24 cellular contexts compared by ENCODE assay signal in genomic region chr6:163790296-163790840, GRCh38.
A peak's percentile ranks its signal among the peaks of the same experiment; 100 is the strongest.
DNase-seq lines count a peak whose midpoint lies in the region; ATAC-seq, FAIRE-seq and TF ChIP-seq lines count a peak whose summit lies in the region.
"Had no signal": no experiment of that assay in that cellular context is flagged by ENCODE, and none has a peak within 500 bp of the region (broad histone marks: within the 10 kb centered on the region; RNA-seq: fewer than 3 reads in every experiment).

No MANE protein-coding gene starts in this region.

- no peak for FAIRE-seq in K562 (lab: Jason Lieb, UNC)
- FAIRE-seq: H54 had no signal

- peak overlapping the region; percentile 54; the same call in 1 of the 2 replicates for H2AFZ ChIP-seq in K562 (ENCODE audit: low read depth, low read length)
- H2AFZ ChIP-seq: neural progenitor cell had no signal

- no peak for TF ChIP-seq EP300 in K562 (IDR thresholded peaks at IDR 0.05; ENCODE audit: low read length)

- CTCF ChIA-PET in K562 (lab: Yijun Ruan, JAX; ENCODE audit: low intra/inter-chr PET ratio): no interaction called here

- TF ChIP-seq CTCF in K562 (IDR thresholded peaks at IDR 0.05 in 2 of 3, conservative IDR thresholded peaks at IDR 0.05 in 1 of 3; ENCODE audit: insufficient read depth in 2 of 3, low read depth in 1 of 3, low read length in 3 of 3) (no peak), fibroblast of villous mesenchyme (IDR thresholded peaks at IDR 0.05; ENCODE audit: insufficient read depth, low read depth, low read length) (no peak), retinal pigment epithelial cell (conservative IDR thresholded peaks at IDR 0.05; ENCODE audit: low read depth, low read length) (no peak)

- no peaks in the 10 kb centered on the region for H3K9me1 ChIP-seq in K562 (ENCODE audit: control insufficient read depth, insufficient read depth, low read length)

- ATAC-seq in K562: no peak
- ATAC-seq: stimulated activated naive CD8-positive, alpha-beta T cell treated with anti-CD3 and anti-CD28 coated beads, Interleukin-15, Interleukin-2, amounts not matched to agents 100 U/mL and 50 U/mL, for 24 hours; T-cell had no signal

- intact Hi-C loops in K562 (cut with micrococcal nuclease): no loop called here

- no peak overlapping the region for H3K27ac ChIP-seq in K562 (ENCODE audit: extremely low read depth, low read depth, low read length)
- H3K27ac ChIP-seq: breast epithelium, HL-60, neural progenitor cell had no signal

- H4K20me1 ChIP-seq in K562 (replicated peaks; ENCODE audit: control insufficient read depth, insufficient read depth, low read length): no peaks in the 10 kb centered on the region

- no peak for TF ChIP-seq POLR2A in K562 (conservative IDR thresholded peaks at IDR 0.05)

- 23% methylated on average over 5 of the region's 5 CpGs for WGBS in K562 (ENCODE audit: insufficient coverage, low coverage, missing lambda C conversion rate)

- no peaks in the 10 kb centered on the region for H3K9me3 ChIP-seq in K562 (replicated peaks; ENCODE audit: control insufficient read depth, insufficient read depth, low read depth, low read length)
- H3K9me3 ChIP-seq: breast epithelium, esophagus squamous epithelium had no signal

- no peaks in the 10 kb centered on the region for H3K79me2 ChIP-seq in K562 (ENCODE audit: control insufficient read depth, insufficient read depth, low read length)

- no peaks in the 10 kb centered on the region for H3K36me3 ChIP-seq in K562 (ENCODE audit: control insufficient read depth, insufficient read depth, low read length)
- H3K36me3 ChIP-seq: breast epithelium, esophagus squamous epithelium, neural progenitor cell had no signal

- H3K4me1 ChIP-seq in K562 (replicated peaks in 1 of 2; ENCODE audit: control insufficient read depth in 2 of 2, insufficient read depth in 2 of 2, low read length in 2 of 2): peaks cover 0 to 2% of the 10 kb centered on the region in 2 experiments; a peak in 3 of 5 replicates
- H3K4me1 ChIP-seq: breast epithelium had no signal

- H3K4me2 ChIP-seq in K562 (ENCODE audit: insufficient read depth, low read length): no peak overlapping the region
- H3K4me2 ChIP-seq: neural progenitor cell had no signal

- BruUV-seq in K562 (replicated peaks; lab: Mats Ljungman, UMichigan): no TSS peak

- POLR2A ChIA-PET in K562 (lab: Yijun Ruan, JAX): interaction anchor here (1.1 to 1.6 kb wide), 2 partner anchors 12 to 28 kb away, joined by 3 to 4 read pairs; no protein-coding TSS in a partner anchor

- no peak for TF ChIP-seq RAD21 in K562 (CRISPR knock-in tag; conservative IDR thresholded peaks at IDR 0.05 in 1 of 2, IDR thresholded peaks at IDR 0.05 in 1 of 2)

- peaks cover 0 to 3% of the 10 kb centered on the region in 2 experiments; a peak in 3 of 5 replicates for H3K27me3 ChIP-seq in K562 (ENCODE audit: control insufficient read depth in 2 of 2, insufficient read depth in 2 of 2, low read length in 2 of 2)
- H3K27me3 ChIP-seq: breast epithelium, esophagus squamous epithelium, neural progenitor cell had no signal

- H3K4me3 ChIP-seq in K562 (no peak overlapping the region), fibroblast of villous mesenchyme (ENCODE audit: low read depth, low read length) (no peak overlapping the region), retinal pigment epithelial cell (ENCODE audit: low read length) (no peak overlapping the region)
- H3K4me3 ChIP-seq: breast epithelium, esophagus squamous epithelium, neural progenitor cell had no signal

- DNase-seq in LHCN-M2 (ENCODE audit: low read depth): peak; percentile 92
- no peak for DNase-seq in K562 (ENCODE audit: extremely low read depth in 1 of 4, low spot score in 3 of 4)
- DNase-seq in fibroblast of villous mesenchyme (ENCODE audit: low read depth): peak; percentile 9
- DNase-seq in retinal pigment epithelial cell (ENCODE audit: low read depth): peak; percentile 76
- DNase-seq in DMS79 treated with DMSO at 0.1 percent for 48 hours (lab: John Stamatoyannopoulos, UW): no peak
- DNase-seq in NCI-H446 (lab: John Stamatoyannopoulos, UW): no peak
- no peak for DNase-seq in activated gamma-delta T cell treated with Interleukin-2 at 50 U/mL for 16 hours
- no peak for DNase-seq in ureter (ENCODE audit: low spot score)
- DNase-seq: activated naive CD4-positive, alpha-beta T cell treated with anti-CD3 and anti-CD28 coated beads, Interleukin-2, amount 50 U/mL, for 16 hours; CD4-positive, alpha-beta memory T cell; DND-41; esophagus squamous epithelium; kidney glomerular epithelial cell; midbrain; MV-4-11; NCI-H187 treated with DMSO at 0.1 percent for 48 hours; NCI-H510A treated with DMSO at 0.1 percent for 48 hours; SHP77; stimulated activated naive CD8-positive, alpha-beta T cell treated with anti-CD3 and anti-CD28 coated beads, Interleukin-15, Interleukin-2, amounts not matched to agents 100 U/mL and 50 U/mL, for 24 hours; T-cell had no signal

- no peak overlapping the region for H3K9ac ChIP-seq in K562 (ENCODE audit: insufficient read depth in 1 of 2, low read depth in 2 of 2, low read length in 2 of 2)
- H3K9ac ChIP-seq: neural progenitor cell had no signal

- in situ Hi-C loops in K562 (cut with MboI): no loop called here

TF ChIP-seq in K562, 482 proteins besides CTCF, POLR2A, EP300 and RAD21:
- no peak for TF ChIP-seq TSC22D4 (tag; IDR thresholded peaks at IDR 0.05)
- no peak for TF ChIP-seq FOXK2 (conservative IDR thresholded peaks at IDR 0.05 in 1 of 2, IDR thresholded peaks at IDR 0.05 in 1 of 2; ENCODE audit: low read depth in 2 of 2)
- no peak for TF ChIP-seq MED1 (CRISPR knock-in tag; IDR thresholded peaks at IDR 0.05; ENCODE audit: borderline replicate concordance)
- no peak for TF ChIP-seq NCOR1 (IDR thresholded peaks at IDR 0.05)
- TF ChIP-seq ZBTB5 (IDR thresholded peaks at IDR 0.05): no peak
- TF ChIP-seq CBFB (CRISPR knock-in tag; IDR thresholded peaks at IDR 0.05): no peak

Comparison
In these comparisons a context has a peak if more than half of its experiments do, and no peak if none do; other contexts are left out.
1. DNase-seq: peak in LHCN-M2 (single experiment), fibroblast of villous mesenchyme (single experiment) and retinal pigment epithelial cell (single experiment); none in K562 (0 of 4), DMS79 treated with DMSO at 0.1 percent for 48 hours (single experiment), NCI-H446 (0 of 2), activated gamma-delta T cell treated with Interleukin-2 at 50 U/mL for 16 hours (single experiment) and ureter (single experiment).